ENCODE assay signal across 9 cellular contexts in genomic region chr15:74311734-74312444, GRCh38. TPM values are rescaled to one million over a fixed set of nuclear protein-coding genes. Genes with fewer than 3 reads are reported as not detected.
DNase-seq lines count a peak whose midpoint lies in the region; TF ChIP-seq lines count a peak whose summit lies in the region.
"Had no signal": no experiment of that assay in that cellular context is flagged by ENCODE, and none has a peak within 500 bp of the region (broad histone marks: within the 10 kb centered on the region; RNA-seq: fewer than 3 reads in every experiment).

No MANE protein-coding gene starts in this region.

- no peaks in the 10 kb centered on the region for H4K20me1 ChIP-seq in SK-N-SH (ENCODE audit: insufficient read depth)

- H3K36me3 ChIP-seq in SK-N-SH (replicated peaks in 1 of 2; ENCODE audit: control insufficient read depth in 1 of 2, insufficient read depth in 2 of 2, low read length in 1 of 2), result no peaks in the 10 kb centered on the region

- H3F3A ChIP-seq in SK-N-SH (replicated peaks; ENCODE audit: insufficient read depth), result no peaks in the 10 kb centered on the region

- H3K9me3 ChIP-seq in SK-N-SH, result no peaks in the 10 kb centered on the region

- TF ChIP-seq CTCF in C4-2B (conservative IDR thresholded peaks at IDR 0.05) (peak; percentile 85), HFF-Myc (IDR thresholded peaks at IDR 0.05; ENCODE audit: low read depth, low read length, missing control alignments) (peak; percentile 73), SK-N-SH (IDR thresholded peaks at IDR 0.05) (peak; percentile 57)

- 66% methylated on average over 10 of the region's 13 CpGs for WGBS in SK-N-SH (ENCODE audit: low lambda C conversion rate)

- no peak overlapping the region for H3K4me2 ChIP-seq in SK-N-SH

- peaks cover 0 to 54% of the 10 kb centered on the region in 2 experiments; a peak in 1 of 4 replicates for H3K4me1 ChIP-seq in SK-N-SH (ENCODE audit: control insufficient read depth in 1 of 2, insufficient read depth in 2 of 2, low read depth in 1 of 2, low read length in 1 of 2)

- no peak overlapping the region for H3K9ac ChIP-seq in SK-N-SH

- H3K27me3 ChIP-seq in SK-N-SH (ENCODE audit: insufficient read depth), result no peaks in the 10 kb centered on the region

- H3K4me3 ChIP-seq in HFF-Myc (replicated peaks; ENCODE audit: low read depth, low read length) (no peak overlapping the region), SK-N-SH (ENCODE audit: low read depth in 2 of 2, low read length in 1 of 2) (no peak overlapping the region)

- no peaks in the 10 kb centered on the region for H3K9me2 ChIP-seq in SK-N-SH

- peak; percentile 42 for TF ChIP-seq RAD21 in SK-N-SH (IDR thresholded peaks at IDR 0.05; ENCODE audit: low read length)

- DNase-seq in HFF-Myc (ENCODE audit: extremely low read depth, low read depth) (no peak), SK-N-SH (peak; percentile 70), islet precursor cell (peak; percentile 82), dedifferentiated amniotic fluid mesenchymal stem cell (ENCODE audit: extremely low spot score) (no peak), DMS153 (lab: John Stamatoyannopoulos, UW) (no peak), NCI-H774 (lab: John Stamatoyannopoulos, UW) (no peak), H4 (ENCODE audit: low spot score) (no peak)
- DNase-seq: activated T-cell treated with anti-CD3 and anti-CD28 coated beads, Interleukin-2, amount 50 U/mL, for 1 hour had no signal

- POLR2A ChIA-PET in SK-N-SH (lab: Yijun Ruan, JAX), result interaction anchor here (0.6 to 1.4 kb wide), 2 partner anchors 21 to 184 kb away, joined by 3 read pairs; no protein-coding TSS in a partner anchor

- H3K79me2 ChIP-seq in SK-N-SH (ENCODE audit: insufficient read depth), result no peaks in the 10 kb centered on the region

- TF ChIP-seq EP300 in SK-N-SH (IDR thresholded peaks at IDR 0.05; ENCODE audit: borderline replicate concordance in 1 of 2, low read depth in 1 of 2, low read length in 1 of 2), result no peak

- H3K27ac ChIP-seq in C4-2B (no peak overlapping the region), SK-N-SH (ENCODE audit: low read depth in 2 of 2, low read length in 1 of 2) (peak overlapping the region in 1 of 2 experiments; percentile 81; a peak in 2 of 4 replicates)

- H2AFZ ChIP-seq in SK-N-SH (ENCODE audit: low read depth), result no peak overlapping the region

- CTCF ChIA-PET in SK-N-SH (lab: Yijun Ruan, JAX), result interaction anchor here (0.5 to 8.4 kb wide), 21 partner anchors 8 to 963 kb away, joined by 3 to 265 read pairs (median 4); partner anchors contain the start of genes ISLR and ISLR2

TF ChIP-seq in SK-N-SH, 30 proteins besides CTCF, POLR2A, EP300 and RAD21:
- TF ChIP-seq POLR2AphosphoS5 (IDR thresholded peaks at IDR 0.05; ENCODE audit: low read depth, low read length) (no peak), MAX (IDR thresholded peaks at IDR 0.05; ENCODE audit: low read depth) (no peak), SMC3 (IDR thresholded peaks at IDR 0.05; ENCODE audit: low read depth, low read length) (peak; percentile 39), ZBTB33 (IDR thresholded peaks at IDR 0.05; ENCODE audit: borderline replicate concordance, low read depth) (no peak), RXRA (IDR thresholded peaks at IDR 0.05; ENCODE audit: borderline replicate concordance, low read depth) (no peak), MXI1 (IDR thresholded peaks at IDR 0.05; ENCODE audit: low read depth, low read length) (0 out of 2 replicates have a peak, but pooled peaks have one; percentile 16), ELF1 (IDR thresholded peaks at IDR 0.05) (no peak), FOXJ3 (CRISPR knock-in tag; IDR thresholded peaks at IDR 0.05) (no peak), YY1 (IDR thresholded peaks at IDR 0.05; ENCODE audit: low read depth) (no peak), NRF1 (IDR thresholded peaks at IDR 0.05; ENCODE audit: low read depth, low read length) (no peak), RCOR1 (IDR thresholded peaks at IDR 0.05; ENCODE audit: low read length) (no peak), GABPA (IDR thresholded peaks at IDR 0.05; ENCODE audit: low read depth) (no peak)

RNA-seq across cellular contexts. Expression of gene CYP11A1, which starts 55.6 kb away (rescaled TPM):
- polyA plus RNA-seq in SK-N-SH (2012; rRNA removed), result 0.08 TPM in 1 of 2 replicates, not detected in the other
- 0.03 TPM in 1 of 2 replicates, not detected in the other for polyA plus RNA-seq in SK-N-SH (2012; cell fraction: cytosol; rRNA removed)
- not detected in 2 replicates for polyA plus RNA-seq in SK-N-SH (2012; cell fraction: nucleus; rRNA removed)
- total RNA-seq in H4 (2014; rRNA removed; shearing (Covaris generic)), result not detected in 2 replicates

Comparison
In these comparisons a context has a peak if more than half of its experiments do, and no peak if none do; other contexts are left out.
1. DNase-seq: peak in SK-N-SH (single experiment) and islet precursor cell (single experiment); none in HFF-Myc (single experiment), dedifferentiated amniotic fluid mesenchymal stem cell (single experiment), DMS153 (single experiment), NCI-H774 (single experiment) and H4 (single experiment).
2. Peak in every context shown above with its lines, with median percentiles within 50 percentile points of each other: CTCF ChIP-seq.